Comparison of ENCODE assay signal across 10 cellular contexts in the genomic region with DNA sequence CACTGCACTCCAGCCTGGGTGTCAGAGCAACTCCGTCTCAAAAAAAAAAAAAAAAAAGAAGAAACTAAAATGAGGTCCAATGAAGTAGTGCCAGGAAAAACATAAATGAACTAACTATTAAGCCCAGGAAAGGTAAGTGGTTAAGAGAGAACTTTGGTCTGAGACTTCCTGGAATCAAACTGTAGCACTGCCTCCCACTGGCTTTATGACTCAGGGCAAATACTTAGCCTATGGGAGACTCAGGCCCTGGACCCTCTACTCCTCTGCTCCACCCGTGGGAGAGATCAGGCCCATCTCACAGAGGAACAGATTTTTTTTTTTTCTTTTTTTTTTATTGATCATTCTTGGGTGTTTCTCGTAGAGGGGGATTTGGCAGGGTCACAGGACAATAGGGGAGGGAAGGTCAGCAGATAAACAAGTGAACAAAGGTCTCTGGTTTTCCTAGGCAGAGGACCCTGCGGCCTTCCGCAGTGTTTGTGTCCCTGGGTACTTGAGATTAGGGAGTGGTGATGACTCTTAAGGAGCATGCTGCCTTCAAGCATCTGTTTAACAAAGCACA. TPM values are rescaled to one million over a fixed set of nuclear protein-coding genes. Genes with fewer than 3 reads are reported as not detected.
"Had no signal": no experiment of that assay in that cellular context is flagged by ENCODE, and none has a peak within 500 bp of the region (broad histone marks: within the 10 kb centered on the region; RNA-seq: fewer than 3 reads in every experiment).

No MANE protein-coding gene starts in this region.

RNA-seq across cellular contexts. Expression of a gene that starts 8.5 kb away (rescaled TPM):
- total RNA-seq: adrenal gland, ascending aorta, dermis microvascular lymphatic vessel endothelial cell, kidney epithelial cell, lung microvascular endothelial cell, pancreas, pulmonary artery endothelial cell, urinary bladder had no signal
- polyA plus RNA-seq: adrenal gland; immature natural killer cell; naive thymus-derived CD4-positive, alpha-beta T cell; pancreas had no signal

RNA-seq across cellular contexts. Expression of a gene that starts 23.2 kb away (rescaled TPM):
- total RNA-seq: ascending aorta had no signal
